Comparison of ENCODE assay signal across 1 cellular context in genomic region chr6:42443312-42444075, GRCh38.
TF ChIP-seq lines count a peak whose summit lies in the region.

No MANE protein-coding gene starts in this region.

TF ChIP-seq in SK-N-SH, 30 proteins besides CTCF, POLR2A, EP300 and RAD21 (continued from another document):
- TF ChIP-seq SIN3A (IDR thresholded peaks at IDR 0.05; ENCODE audit: borderline replicate concordance, low read depth, low read length), result no peak
- no peak for TF ChIP-seq ELF1 (IDR thresholded peaks at IDR 0.05)
- TF ChIP-seq NFIC (IDR thresholded peaks at IDR 0.05; ENCODE audit: borderline replicate concordance), result no peak
- TF ChIP-seq PBX3 (IDR thresholded peaks at IDR 0.05), result no peak
- no peak for TF ChIP-seq RCOR1 (IDR thresholded peaks at IDR 0.05; ENCODE audit: low read length)
- TF ChIP-seq FOSL2 (IDR thresholded peaks at IDR 0.05; ENCODE audit: borderline replicate concordance, low read depth), result no peak
- no peak for TF ChIP-seq EZH2phosphoT487 (IDR thresholded peaks at IDR 0.05; ENCODE audit: borderline replicate concordance, low read depth)
- TF ChIP-seq TEAD4 (IDR thresholded peaks at IDR 0.05; ENCODE audit: borderline replicate concordance, insufficient read depth), result no peak
- no peak for TF ChIP-seq TAF1 (IDR thresholded peaks at IDR 0.05; ENCODE audit: borderline replicate concordance, low read depth, low read length)
- no peak for TF ChIP-seq FOXM1 (IDR thresholded peaks at IDR 0.05; ENCODE audit: low read depth)
